Comparison of ENCODE assay signal across 1 cellular context in the genomic region with DNA sequence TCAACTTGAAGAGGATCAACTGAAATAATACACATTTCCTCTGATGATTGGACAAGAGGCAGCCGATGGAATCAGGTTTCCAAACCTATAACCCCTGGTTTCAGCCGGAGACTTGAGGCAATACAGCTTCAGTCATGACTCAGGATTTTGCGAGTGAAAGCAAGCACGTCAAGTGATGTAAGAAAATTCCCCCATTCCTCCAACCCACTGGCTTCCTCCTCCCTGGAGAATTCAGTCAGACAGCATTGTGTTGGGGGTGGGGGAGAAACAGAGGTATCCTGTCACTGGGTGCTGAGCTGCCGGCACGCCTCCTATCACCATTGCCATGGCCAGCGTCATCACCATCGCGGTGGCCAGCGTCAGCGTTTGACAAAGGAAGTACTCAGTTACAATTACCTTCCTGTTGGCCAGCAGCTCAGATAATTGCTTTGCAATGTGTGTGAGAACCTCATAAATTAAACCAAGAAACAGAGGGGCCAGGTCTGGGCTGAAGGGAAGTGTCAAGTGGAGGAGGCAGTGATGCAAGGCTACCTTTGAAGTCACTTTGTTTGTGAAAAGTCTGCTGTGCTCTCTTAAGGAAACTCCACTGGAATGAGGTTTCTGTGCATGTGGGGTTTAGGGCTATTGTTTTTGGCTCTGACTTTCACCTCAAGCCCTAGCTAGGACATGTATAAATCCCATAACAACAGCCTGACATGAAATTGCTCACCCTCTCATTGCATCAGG.
TF ChIP-seq lines count a peak whose summit lies in the region.

No MANE protein-coding gene starts in this region.

TF ChIP-seq in K562, 482 proteins besides CTCF, POLR2A, EP300 and RAD21 (continued from another document and continues in another):
- TF ChIP-seq, protein P1, sequence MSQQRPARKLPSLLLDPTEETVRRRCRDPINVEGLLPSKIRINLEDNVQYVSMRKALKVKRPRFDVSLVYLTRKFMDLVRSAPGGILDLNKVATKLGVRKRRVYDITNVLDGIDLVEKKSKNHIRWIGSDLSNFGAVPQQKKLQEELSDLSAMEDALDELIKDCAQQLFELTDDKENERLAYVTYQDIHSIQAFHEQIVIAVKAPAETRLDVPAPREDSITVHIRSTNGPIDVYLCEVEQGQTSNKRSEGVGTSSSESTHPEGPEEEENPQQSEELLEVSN (IDR thresholded peaks at IDR 0.05; ENCODE audit: borderline replicate concordance in 1 of 2, extremely low read depth in 1 of 2, insufficient read depth in 1 of 2, insufficient read length in 1 of 2, low read depth in 1 of 2, low read length in 1 of 2, poor library complexity in 1 of 2, severe bottlenecking in 1 of 2), result peak in 1 of 2 experiments; percentile 7
- no peak for TF ChIP-seq ZNF830 (CRISPR knock-in tag; IDR thresholded peaks at IDR 0.05)
- TF ChIP-seq, protein P2, sequence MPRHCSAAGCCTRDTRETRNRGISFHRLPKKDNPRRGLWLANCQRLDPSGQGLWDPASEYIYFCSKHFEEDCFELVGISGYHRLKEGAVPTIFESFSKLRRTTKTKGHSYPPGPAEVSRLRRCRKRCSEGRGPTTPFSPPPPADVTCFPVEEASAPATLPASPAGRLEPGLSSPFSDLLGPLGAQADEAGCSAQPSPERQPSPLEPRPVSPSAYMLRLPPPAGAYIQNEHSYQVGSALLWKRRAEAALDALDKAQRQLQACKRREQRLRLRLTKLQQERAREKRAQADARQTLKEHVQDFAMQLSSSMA (CRISPR knock-in tag; IDR thresholded peaks at IDR 0.05), result no peak
- no peak for TF ChIP-seq DIDO1 (tag; IDR thresholded peaks at IDR 0.05; ENCODE audit: low read depth)
- peak; percentile 75 for TF ChIP-seq NFE2 (IDR thresholded peaks at IDR 0.05; ENCODE audit: low read depth)
- TF ChIP-seq ELF1 (tag; IDR thresholded peaks at IDR 0.05), result no peak
- TF ChIP-seq ATF1 (CRISPR knock-in tag; IDR thresholded peaks at IDR 0.05), result no peak
- TF ChIP-seq ATF1 (tag; IDR thresholded peaks at IDR 0.05), result peak; percentile 71
- 0 out of 4 replicates have a peak, but pooled peaks of 1 of the 2 experiments have one; percentile 6 for TF ChIP-seq RCOR1 (IDR thresholded peaks at IDR 0.05; ENCODE audit: borderline replicate concordance in 1 of 2, low read depth in 2 of 2, low read length in 2 of 2)
- TF ChIP-seq BCOR (IDR thresholded peaks at IDR 0.05), result no peak
- TF ChIP-seq, protein P3, sequence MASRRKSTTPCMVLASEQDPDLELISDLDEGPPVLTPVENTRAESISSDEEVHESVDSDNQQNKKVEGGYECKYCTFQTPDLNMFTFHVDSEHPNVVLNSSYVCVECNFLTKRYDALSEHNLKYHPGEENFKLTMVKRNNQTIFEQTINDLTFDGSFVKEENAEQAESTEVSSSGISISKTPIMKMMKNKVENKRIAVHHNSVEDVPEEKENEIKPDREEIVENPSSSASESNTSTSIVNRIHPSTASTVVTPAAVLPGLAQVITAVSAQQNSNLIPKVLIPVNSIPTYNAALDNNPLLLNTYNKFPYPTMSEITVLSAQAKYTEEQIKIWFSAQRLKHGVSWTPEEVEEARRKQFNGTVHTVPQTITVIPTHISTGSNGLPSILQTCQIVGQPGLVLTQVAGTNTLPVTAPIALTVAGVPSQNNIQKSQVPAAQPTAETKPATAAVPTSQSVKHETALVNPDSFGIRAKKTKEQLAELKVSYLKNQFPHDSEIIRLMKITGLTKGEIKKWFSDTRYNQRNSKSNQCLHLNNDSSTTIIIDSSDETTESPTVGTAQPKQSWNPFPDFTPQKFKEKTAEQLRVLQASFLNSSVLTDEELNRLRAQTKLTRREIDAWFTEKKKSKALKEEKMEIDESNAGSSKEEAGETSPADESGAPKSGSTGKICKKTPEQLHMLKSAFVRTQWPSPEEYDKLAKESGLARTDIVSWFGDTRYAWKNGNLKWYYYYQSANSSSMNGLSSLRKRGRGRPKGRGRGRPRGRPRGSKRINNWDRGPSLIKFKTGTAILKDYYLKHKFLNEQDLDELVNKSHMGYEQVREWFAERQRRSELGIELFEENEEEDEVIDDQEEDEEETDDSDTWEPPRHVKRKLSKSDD (conservative IDR thresholded peaks at IDR 0.05; ENCODE audit: low read length), result no peak
- no peak for TF ChIP-seq EWSR1 (IDR thresholded peaks at IDR 0.05; ENCODE audit: borderline replicate concordance, low read depth, partially characterized antibody)
- TF ChIP-seq, protein P4, sequence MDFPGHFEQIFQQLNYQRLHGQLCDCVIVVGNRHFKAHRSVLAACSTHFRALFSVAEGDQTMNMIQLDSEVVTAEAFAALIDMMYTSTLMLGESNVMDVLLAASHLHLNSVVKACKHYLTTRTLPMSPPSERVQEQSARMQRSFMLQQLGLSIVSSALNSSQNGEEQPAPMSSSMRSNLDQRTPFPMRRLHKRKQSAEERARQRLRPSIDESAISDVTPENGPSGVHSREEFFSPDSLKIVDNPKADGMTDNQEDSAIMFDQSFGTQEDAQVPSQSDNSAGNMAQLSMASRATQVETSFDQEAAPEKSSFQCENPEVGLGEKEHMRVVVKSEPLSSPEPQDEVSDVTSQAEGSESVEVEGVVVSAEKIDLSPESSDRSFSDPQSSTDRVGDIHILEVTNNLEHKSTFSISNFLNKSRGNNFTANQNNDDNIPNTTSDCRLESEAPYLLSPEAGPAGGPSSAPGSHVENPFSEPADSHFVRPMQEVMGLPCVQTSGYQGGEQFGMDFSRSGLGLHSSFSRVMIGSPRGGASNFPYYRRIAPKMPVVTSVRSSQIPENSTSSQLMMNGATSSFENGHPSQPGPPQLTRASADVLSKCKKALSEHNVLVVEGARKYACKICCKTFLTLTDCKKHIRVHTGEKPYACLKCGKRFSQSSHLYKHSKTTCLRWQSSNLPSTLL (IDR thresholded peaks at IDR 0.05), result no peak
- TF ChIP-seq GABPA (tag; conservative IDR thresholded peaks at IDR 0.05; ENCODE audit: low read depth), result peak; percentile 65
- TF ChIP-seq NFRKB (IDR thresholded peaks at IDR 0.05; ENCODE audit: low read depth), result no peak
- TF ChIP-seq RNF2 (IDR thresholded peaks at IDR 0.05), result no peak
- 0 out of 2 replicates have a peak, but pooled peaks have one; percentile 14 for TF ChIP-seq ZNF589 (CRISPR knock-in tag; IDR thresholded peaks at IDR 0.05; ENCODE audit: low read depth)
- TF ChIP-seq, protein P5, sequence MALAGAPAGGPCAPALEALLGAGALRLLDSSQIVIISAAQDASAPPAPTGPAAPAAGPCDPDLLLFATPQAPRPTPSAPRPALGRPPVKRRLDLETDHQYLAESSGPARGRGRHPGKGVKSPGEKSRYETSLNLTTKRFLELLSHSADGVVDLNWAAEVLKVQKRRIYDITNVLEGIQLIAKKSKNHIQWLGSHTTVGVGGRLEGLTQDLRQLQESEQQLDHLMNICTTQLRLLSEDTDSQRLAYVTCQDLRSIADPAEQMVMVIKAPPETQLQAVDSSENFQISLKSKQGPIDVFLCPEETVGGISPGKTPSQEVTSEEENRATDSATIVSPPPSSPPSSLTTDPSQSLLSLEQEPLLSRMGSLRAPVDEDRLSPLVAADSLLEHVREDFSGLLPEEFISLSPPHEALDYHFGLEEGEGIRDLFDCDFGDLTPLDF (CRISPR knock-in tag; IDR thresholded peaks at IDR 0.05), result no peak
- TF ChIP-seq GATAD2B (IDR thresholded peaks at IDR 0.05; ENCODE audit: borderline replicate concordance), result no peak
- no peak for TF ChIP-seq SPI1 (IDR thresholded peaks at IDR 0.05; ENCODE audit: borderline replicate concordance, low read depth, low read length)
- TF ChIP-seq, protein P6, sequence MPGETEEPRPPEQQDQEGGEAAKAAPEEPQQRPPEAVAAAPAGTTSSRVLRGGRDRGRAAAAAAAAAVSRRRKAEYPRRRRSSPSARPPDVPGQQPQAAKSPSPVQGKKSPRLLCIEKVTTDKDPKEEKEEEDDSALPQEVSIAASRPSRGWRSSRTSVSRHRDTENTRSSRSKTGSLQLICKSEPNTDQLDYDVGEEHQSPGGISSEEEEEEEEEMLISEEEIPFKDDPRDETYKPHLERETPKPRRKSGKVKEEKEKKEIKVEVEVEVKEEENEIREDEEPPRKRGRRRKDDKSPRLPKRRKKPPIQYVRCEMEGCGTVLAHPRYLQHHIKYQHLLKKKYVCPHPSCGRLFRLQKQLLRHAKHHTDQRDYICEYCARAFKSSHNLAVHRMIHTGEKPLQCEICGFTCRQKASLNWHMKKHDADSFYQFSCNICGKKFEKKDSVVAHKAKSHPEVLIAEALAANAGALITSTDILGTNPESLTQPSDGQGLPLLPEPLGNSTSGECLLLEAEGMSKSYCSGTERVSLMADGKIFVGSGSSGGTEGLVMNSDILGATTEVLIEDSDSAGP (CRISPR knock-in tag; IDR thresholded peaks at IDR 0.05), result no peak
- no peak for TF ChIP-seq NFIC (IDR thresholded peaks at IDR 0.05)
- no peak for TF ChIP-seq CBFB (CRISPR knock-in tag; IDR thresholded peaks at IDR 0.05)
- TF ChIP-seq ETV1 (tag; conservative IDR thresholded peaks at IDR 0.05; ENCODE audit: low read depth), result peak; percentile 72
- peak; percentile 14; the same call in 1 of the 2 replicates for TF ChIP-seq JUND (IDR thresholded peaks at IDR 0.05; ENCODE audit: borderline replicate concordance, low read depth, low read length)
- TF ChIP-seq JUND (tag; IDR thresholded peaks at IDR 0.05; ENCODE audit: borderline replicate concordance, low read depth, low read length), result peak; percentile 43; the same call in 2 of the 3 replicates
- TF ChIP-seq ZNF444 (CRISPR knock-in tag; IDR thresholded peaks at IDR 0.05), result no peak
- no peak for TF ChIP-seq SRSF1 (IDR thresholded peaks at IDR 0.05; ENCODE audit: low read depth, low read length)
- no peak for TF ChIP-seq SRSF7 (optimal IDR thresholded peaks at IDR 0.05; ENCODE audit: low read depth, low read length)
- no peak for TF ChIP-seq ZC3H4 (CRISPR knock-in tag; IDR thresholded peaks at IDR 0.05; ENCODE audit: borderline replicate concordance)
- TF ChIP-seq KAT8 (IDR thresholded peaks at IDR 0.05; ENCODE audit: low read depth), result no peak
- TF ChIP-seq PYGO2 (tag; IDR thresholded peaks at IDR 0.05), result no peak
- no peak for TF ChIP-seq RBM25 (IDR thresholded peaks at IDR 0.05; ENCODE audit: low read depth, low read length, severe bottlenecking)
- TF ChIP-seq, protein P7, sequence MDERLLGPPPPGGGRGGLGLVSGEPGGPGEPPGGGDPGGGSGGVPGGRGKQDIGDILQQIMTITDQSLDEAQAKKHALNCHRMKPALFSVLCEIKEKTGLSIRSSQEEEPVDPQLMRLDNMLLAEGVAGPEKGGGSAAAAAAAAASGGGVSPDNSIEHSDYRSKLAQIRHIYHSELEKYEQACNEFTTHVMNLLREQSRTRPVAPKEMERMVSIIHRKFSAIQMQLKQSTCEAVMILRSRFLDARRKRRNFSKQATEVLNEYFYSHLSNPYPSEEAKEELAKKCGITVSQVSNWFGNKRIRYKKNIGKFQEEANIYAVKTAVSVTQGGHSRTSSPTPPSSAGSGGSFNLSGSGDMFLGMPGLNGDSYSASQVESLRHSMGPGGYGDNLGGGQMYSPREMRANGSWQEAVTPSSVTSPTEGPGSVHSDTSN (CRISPR knock-in tag; IDR thresholded peaks at IDR 0.05; ENCODE audit: low read depth), result no peak
- TF ChIP-seq, protein P7 (tag; conservative IDR thresholded peaks at IDR 0.05; ENCODE audit: low read depth), result peak; percentile 74
- TF ChIP-seq, protein P8, sequence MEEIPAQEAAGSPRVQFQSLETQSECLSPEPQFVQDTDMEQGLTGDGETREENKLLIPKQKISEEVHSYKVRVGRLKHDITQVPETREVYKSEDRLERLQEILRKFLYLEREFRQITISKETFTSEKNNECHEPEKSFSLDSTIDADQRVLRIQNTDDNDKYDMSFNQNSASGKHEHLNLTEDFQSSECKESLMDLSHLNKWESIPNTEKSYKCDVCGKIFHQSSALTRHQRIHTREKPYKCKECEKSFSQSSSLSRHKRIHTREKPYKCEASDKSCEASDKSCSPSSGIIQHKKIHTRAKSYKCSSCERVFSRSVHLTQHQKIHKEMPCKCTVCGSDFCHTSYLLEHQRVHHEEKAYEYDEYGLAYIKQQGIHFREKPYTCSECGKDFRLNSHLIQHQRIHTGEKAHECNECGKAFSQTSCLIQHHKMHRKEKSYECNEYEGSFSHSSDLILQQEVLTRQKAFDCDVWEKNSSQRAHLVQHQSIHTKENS (CRISPR knock-in tag; IDR thresholded peaks at IDR 0.05), result no peak
- no peak for TF ChIP-seq ZNF239 (CRISPR knock-in tag; IDR thresholded peaks at IDR 0.05)
